8 cellular contexts compared by ENCODE assay signal in genomic region chr17:8126306-8127066, GRCh38. TPM values are rescaled to one million over a fixed set of nuclear protein-coding genes. Genes with fewer than 3 reads are reported as not detected.
DNase-seq lines count a peak whose midpoint lies in the region; ATAC-seq and TF ChIP-seq lines count a peak whose summit lies in the region.

No MANE protein-coding gene starts in this region.

- ATAC-seq in CD4-positive, alpha-beta T cell (ENCODE audit: poor library complexity): peak; percentile 36
- ATAC-seq in GM21529 (IDR thresholded peaks at IDR 0.05; ENCODE audit: unreplicated experiment) (peak; percentile 31), psoas muscle (peak; percentile 43 to 57 (median 50)), HG03097 (IDR thresholded peaks at IDR 0.05; ENCODE audit: low FRiP score, unreplicated experiment) (no peak)
- ATAC-seq in activated naive CD8-positive, alpha-beta T cell treated with anti-CD3 and anti-CD28 coated beads, Interleukin-2, amount 50 U/mL, for 24 hours: peak; percentile 42

- H3K4me2 ChIP-seq in OCI-LY1 (ENCODE audit: low read length): peak overlapping the region; percentile 88

- H3K36me3 ChIP-seq in OCI-LY1 (ENCODE audit: insufficient read depth, low read length) (no peaks in the 10 kb centered on the region), left ventricle myocardium inferior (no peaks in the 10 kb centered on the region), psoas muscle (ENCODE audit: insufficient read depth in 1 of 2, low read depth in 1 of 2) (no peaks in the 10 kb centered on the region)

- peaks cover 5% of the 10 kb centered on the region for H3F3A ChIP-seq in OCI-LY1 (ENCODE audit: insufficient read depth, low read length)

- H3K4me1 ChIP-seq in OCI-LY1 (ENCODE audit: insufficient read depth, low read length, severe bottlenecking) (peaks cover 43% of the 10 kb centered on the region), left ventricle myocardium inferior (peaks cover 61% of the 10 kb centered on the region), psoas muscle (peaks cover 25% of the 10 kb centered on the region)

- peaks cover 33% of the 10 kb centered on the region for H3K36me3 Mint-ChIP-seq in CD4-positive, alpha-beta T cell (ENCODE audit: low read depth)
- peaks cover 5% of the 10 kb centered on the region for H3K36me3 Mint-ChIP-seq in activated naive CD8-positive, alpha-beta T cell treated with anti-CD3 and anti-CD28 coated beads, Interleukin-2, amount 50 U/mL, for 24 hours (ENCODE audit: low read depth)

- no peaks in the 10 kb centered on the region for H4K20me1 ChIP-seq in OCI-LY1 (ENCODE audit: insufficient read depth, low read length)

- 0 to 1% (median 1%) methylated on average over 47 to 61 of the region's 61 CpGs for WGBS in psoas muscle, 3 donors

- no peak for TF ChIP-seq CTCF in CD4-positive, alpha-beta T cell (IDR thresholded peaks at IDR 0.05)
- no peak for TF ChIP-seq CTCF in OCI-LY1 (IDR thresholded peaks at IDR 0.05; ENCODE audit: low read length)
- no peak for TF ChIP-seq CTCF in left ventricle myocardium inferior (IDR thresholded peaks at IDR 0.05; ENCODE audit: borderline replicate concordance)
- no peak for TF ChIP-seq CTCF in psoas muscle (IDR thresholded peaks at IDR 0.05)

- peak overlapping the region; percentile 92 for H3K4me3 Mint-ChIP-seq in CD4-positive, alpha-beta T cell
- H3K4me3 Mint-ChIP-seq in activated naive CD8-positive, alpha-beta T cell treated with anti-CD3 and anti-CD28 coated beads, Interleukin-2, amount 50 U/mL, for 24 hours: peak overlapping the region; percentile 93

- peak in 1 of 10 experiments; percentile 27 for DNase-seq in CD4-positive, alpha-beta T cell
- DNase-seq in activated naive CD8-positive, alpha-beta T cell treated with anti-CD3 and anti-CD28 coated beads, Interleukin-2, amount 50 U/mL, for 24 hours: peak; percentile 70
- DNase-seq in left ventricle myocardium inferior: no peak
- peak in 1 of 2 donors; percentile 70 for DNase-seq in psoas muscle
- DNase-seq in NCI-H187 treated with DMSO at 0.1 percent for 48 hours (lab: John Stamatoyannopoulos, UW): no peak

- peaks cover 48% of the 10 kb centered on the region for H3K4me1 Mint-ChIP-seq in CD4-positive, alpha-beta T cell (ENCODE audit: low read depth)
- H3K4me1 Mint-ChIP-seq in activated naive CD8-positive, alpha-beta T cell treated with anti-CD3 and anti-CD28 coated beads, Interleukin-2, amount 50 U/mL, for 24 hours: peaks cover 48% of the 10 kb centered on the region

- H3K9me3 ChIP-seq in CD4-positive, alpha-beta T cell (ENCODE audit: control insufficient read depth, low read length): no peaks in the 10 kb centered on the region
- H3K9me3 ChIP-seq in OCI-LY1 (ENCODE audit: low read length) (no peaks in the 10 kb centered on the region), left ventricle myocardium inferior (replicated peaks) (no peaks in the 10 kb centered on the region), psoas muscle (no peaks in the 10 kb centered on the region)

- CTCF ChIA-PET in CD4-positive, alpha-beta T cell (lab: Charles Lee): interaction anchor here (0.9 to 2.4 kb wide), 3 partner anchors 7 to 60 kb away, joined by 3 to 14 read pairs (median 3); no protein-coding TSS in a partner anchor

- H3K79me2 ChIP-seq in OCI-LY1 (ENCODE audit: insufficient read depth, low read length): no peaks in the 10 kb centered on the region

- no peak overlapping the region for H2AFZ ChIP-seq in OCI-LY1 (ENCODE audit: low read length)

- H3K27ac Mint-ChIP-seq in CD4-positive, alpha-beta T cell: peak overlapping the region; percentile 83
- peak overlapping the region; percentile 97 for H3K27ac Mint-ChIP-seq in activated naive CD8-positive, alpha-beta T cell treated with anti-CD3 and anti-CD28 coated beads, Interleukin-2, amount 50 U/mL, for 24 hours

- no peaks in the 10 kb centered on the region for H3K9me3 Mint-ChIP-seq in CD4-positive, alpha-beta T cell
- no peaks in the 10 kb centered on the region for H3K9me3 Mint-ChIP-seq in activated naive CD8-positive, alpha-beta T cell treated with anti-CD3 and anti-CD28 coated beads, Interleukin-2, amount 50 U/mL, for 24 hours

- intact Hi-C loops in CD4-positive, alpha-beta T cell (cut with DNase I, micrococcal nuclease): loop anchor here in 1 of 2 experiments (1.0 kb wide), 1 partner anchor 12 kb away; no protein-coding TSS in a partner anchor
- intact Hi-C loops in left ventricle myocardium inferior (cut with micrococcal nuclease): loop anchor here (10.0 kb wide), 1 partner anchor 58 kb away; no protein-coding TSS in a partner anchor
- intact Hi-C loops in psoas muscle (cut with DNase I): loop anchor here in 1 of 2 donors (5.0 kb wide), 1 partner anchor 41 kb away; no protein-coding TSS in a partner anchor

- peaks cover 32% of the 10 kb centered on the region for H3K27me3 Mint-ChIP-seq in CD4-positive, alpha-beta T cell
- H3K27me3 Mint-ChIP-seq in activated naive CD8-positive, alpha-beta T cell treated with anti-CD3 and anti-CD28 coated beads, Interleukin-2, amount 50 U/mL, for 24 hours: peaks cover 37% of the 10 kb centered on the region

- no peak overlapping the region for H3K27ac ChIP-seq in CD4-positive, alpha-beta T cell (ENCODE audit: low read depth, low read length)
- H3K27ac ChIP-seq in OCI-LY1 (ENCODE audit: low read depth, low read length, poor library complexity, severe bottlenecking) (peak overlapping the region; percentile 53), left ventricle myocardium inferior (replicated peaks) (peak overlapping the region; percentile 84), psoas muscle (peak overlapping the region; percentile 69)

- H3K9ac ChIP-seq in OCI-LY1 (ENCODE audit: low read length): peak overlapping the region; percentile 69

- H3K4me3 ChIP-seq in OCI-LY1 (ENCODE audit: low read depth, low read length, poor library complexity, severe bottlenecking): peak overlapping the region; percentile 98
- peak overlapping the region; percentile 84 for H3K4me3 ChIP-seq in left ventricle myocardium inferior
- peak overlapping the region; percentile 77 for H3K4me3 ChIP-seq in psoas muscle

- H3K27me3 ChIP-seq in CD4-positive, alpha-beta T cell (ENCODE audit: control insufficient read depth, insufficient read depth, low read length): peaks cover 21% of the 10 kb centered on the region
- H3K27me3 ChIP-seq in OCI-LY1 (ENCODE audit: insufficient read depth, low read length): peaks cover 6% of the 10 kb centered on the region
- peaks cover 50% of the 10 kb centered on the region for H3K27me3 ChIP-seq in left ventricle myocardium inferior (ENCODE audit: low read depth)
- H3K27me3 ChIP-seq in psoas muscle (ENCODE audit: insufficient read depth in 3 of 3, low read length in 2 of 3): peaks cover 0 to 31% (median 7%) of the 10 kb centered on the region in 3 donors

- no peaks in the 10 kb centered on the region for H3K9me2 ChIP-seq in OCI-LY1 (ENCODE audit: low read depth, low read length)

- POLR2A ChIA-PET in CD4-positive, alpha-beta T cell (lab: Charles Lee): interaction anchor here (0.9 to 9.8 kb wide), 11 partner anchors 8 to 162 kb away, joined by 3 to 161 read pairs (median 5); partner anchors contain the start of genes BORCS6, CTC1 and RANGRF

RNA-seq across cellular contexts. Expression of gene HES7, which starts 2.6 kb away (rescaled TPM):
- under 1 TPM; 0.52 to 0.53 TPM for total RNA-seq in CD4-positive, alpha-beta T cell
- total RNA-seq in left ventricle myocardium inferior: not detected
- total RNA-seq in psoas muscle: under 1 TPM in 1 of 4 donors, not detected in 3; 0.30 TPM
- polyA plus RNA-seq in psoas muscle: under 1 TPM in 1 of 3 donors, not detected in 2; 0.10 TPM

RNA-seq across cellular contexts. Expression of gene ALOXE3, which starts 8.2 kb away (rescaled TPM):
- under 1 TPM; 0.81 to 0.91 TPM for total RNA-seq in CD4-positive, alpha-beta T cell
- total RNA-seq in left ventricle myocardium inferior (not detected), psoas muscle (not detected)
- polyA plus RNA-seq in psoas muscle: under 1 TPM in 1 of 3 donors, not detected in 2; 0.42 TPM

RNA-seq across cellular contexts. Expression of gene PER1, which starts 25.7 kb away (rescaled TPM):
- 1,000 to 10,000 TPM; 1,723 to 1,794 TPM for total RNA-seq in CD4-positive, alpha-beta T cell
- total RNA-seq in left ventricle myocardium inferior (109 TPM), psoas muscle (100 to 1,000 TPM in 3 of 4 donors, 10 to 100 TPM in 1; 48.9 to 278 (median 166) TPM)
- polyA plus RNA-seq in psoas muscle: 100 to 1,000 TPM; 133 to 173 (median 145) TPM

RNA-seq across cellular contexts. Expression of gene VAMP2, which starts 36.3 kb away (rescaled TPM):
- total RNA-seq in CD4-positive, alpha-beta T cell: 100 to 1,000 TPM; 351 to 366 TPM
- total RNA-seq in left ventricle myocardium inferior (59.6 TPM), psoas muscle (10 to 100 TPM; 39.7 to 59.2 (median 49.8) TPM)
- 10 to 100 TPM; 33.2 to 49.5 (median 35.2) TPM for polyA plus RNA-seq in psoas muscle

RNA-seq across cellular contexts. Expression of gene ALOX12B, which starts 39.0 kb away (rescaled TPM):
- total RNA-seq in CD4-positive, alpha-beta T cell: under 1 TPM in 1 of 2 experiments, not detected in 1; 0.41 TPM
- not detected for total RNA-seq in left ventricle myocardium inferior
- not detected for total RNA-seq in psoas muscle
- polyA plus RNA-seq in psoas muscle: not detected

Comparison
In these comparisons a context has a peak if more than half of its experiments do, and no peak if none do; other contexts are left out.
1. RNA of gene PER1, which starts 25.7 kb away (total RNA-seq): 1,723 to 1,794 TPM in CD4-positive, alpha-beta T cell; 48.9 to 278 TPM in psoas muscle and 109 TPM in left ventricle myocardium inferior (single experiment); every median in the first group is over 4 times any median in the second.
2. Peak in every context shown above with its lines, with median percentiles within 50 percentile points of each other: H3K4me3 ChIP-seq.